ENCODE assay signal across 9 cellular contexts in genomic region chr3:4888913-4889846, GRCh38.
DNase-seq lines count a peak whose midpoint lies in the region; ATAC-seq and TF ChIP-seq lines count a peak whose summit lies in the region.
"Had no signal": no experiment of that assay in that cellular context is flagged by ENCODE, and none has a peak within 500 bp of the region (broad histone marks: within the 10 kb centered on the region; RNA-seq: fewer than 3 reads in every experiment).

No MANE protein-coding gene starts in this region.

- H3K9me3 ChIP-seq in breast epithelium: no peaks in the 10 kb centered on the region

- H3K36me3 ChIP-seq in breast epithelium: no peaks in the 10 kb centered on the region

- no peaks in the 10 kb centered on the region for H3K9me3 Mint-ChIP-seq in activated CD4-positive, alpha-beta T cell treated with anti-CD3 and anti-CD28 coated beads, Interleukin-2, amount 10 ng/mL, durations not matched to agents 7 days and 5 days
- H3K9me3 Mint-ChIP-seq in WTC11: no peaks in the 10 kb centered on the region

- POLR2A ChIA-PET in activated CD4-positive, alpha-beta T cell treated with anti-CD3 and anti-CD28 coated beads, Interleukin-2, amount 10 ng/mL, durations not matched to agents 7 days and 5 days (lab: Charles Lee): interaction anchor here (0.6 to 0.7 kb wide), 2 partner anchors 19 to 88 kb away, joined by 3 to 4 read pairs; no protein-coding TSS in a partner anchor
- POLR2A ChIA-PET in WTC11 (lab: Charles Lee): no interaction called here

- ATAC-seq in HG02981 (IDR thresholded peaks at IDR 0.05; ENCODE audit: unreplicated experiment) (peak; percentile 84), WTC11 (no peak)
- ATAC-seq: A549 had no signal

- no peaks in the 10 kb centered on the region for H3K27me3 ChIP-seq in breast epithelium

- DNase-seq in NCI-H510A treated with DMSO at 0.1 percent for 48 hours (lab: John Stamatoyannopoulos, UW): peak; percentile 2
- DNase-seq in NCI-H510A (lab: John Stamatoyannopoulos, UW): no peak
- peak; percentile 42 for DNase-seq in activated CD4-positive, alpha-beta T cell treated with anti-CD3 and anti-CD28 coated beads, Interleukin-2, amount 10 ng/mL, durations not matched to agents 7 days and 5 days
- DNase-seq in pons (ENCODE audit: low spot score): peak; percentile 39
- no peak for DNase-seq in HCEC 1CT
- DNase-seq in breast epithelium (ENCODE audit: low spot score in 2 of 2): no peak
- DNase-seq in WTC11 (ENCODE audit: low spot score): no peak

- H3K27me3 Mint-ChIP-seq in activated CD4-positive, alpha-beta T cell treated with anti-CD3 and anti-CD28 coated beads, Interleukin-2, amount 10 ng/mL, durations not matched to agents 7 days and 5 days: peaks cover 3% of the 10 kb centered on the region
- no peaks in the 10 kb centered on the region for H3K27me3 Mint-ChIP-seq in WTC11 (ENCODE audit: low read depth)

- H3K4me3 Mint-ChIP-seq in activated CD4-positive, alpha-beta T cell treated with anti-CD3 and anti-CD28 coated beads, Interleukin-2, amount 10 ng/mL, durations not matched to agents 7 days and 5 days: no peak overlapping the region
- H3K4me3 Mint-ChIP-seq in WTC11: no peak overlapping the region

- H3K4me3 ChIP-seq in breast epithelium: no peak overlapping the region
- H3K4me3 ChIP-seq: A549 had no signal

- intact Hi-C loops in breast epithelium (cut with DNase I; ENCODE audit: low total_unique reads): no loop called here

- H3K36me3 Mint-ChIP-seq in activated CD4-positive, alpha-beta T cell treated with anti-CD3 and anti-CD28 coated beads, Interleukin-2, amount 10 ng/mL, durations not matched to agents 7 days and 5 days (ENCODE audit: low read depth): peaks cover 3% of the 10 kb centered on the region
- no peaks in the 10 kb centered on the region for H3K36me3 Mint-ChIP-seq in WTC11

- H3K4me1 ChIP-seq in breast epithelium: no peaks in the 10 kb centered on the region

- no peak overlapping the region for H3K27ac ChIP-seq in breast epithelium
- H3K27ac ChIP-seq: A549 had no signal

- CTCF ChIA-PET in activated CD4-positive, alpha-beta T cell treated with anti-CD3 and anti-CD28 coated beads, Interleukin-2, amount 10 ng/mL, durations not matched to agents 7 days and 5 days (lab: Charles Lee): interaction anchor here (0.7 to 1.6 kb wide), 5 partner anchors 9 to 177 kb away, joined by 3 to 5 read pairs (median 3); no protein-coding TSS in a partner anchor
- CTCF ChIA-PET in WTC11 (lab: Charles Lee): interaction anchor here (0.8 kb wide), 1 partner anchor 178 kb away, joined by 3 read pairs; no protein-coding TSS in a partner anchor

- no peak for TF ChIP-seq POLR2A in breast epithelium (IDR thresholded peaks at IDR 0.05)

- TF ChIP-seq CTCF in breast epithelium (IDR thresholded peaks at IDR 0.05) (no peak), WTC11 (IDR thresholded peaks at IDR 0.05) (no peak)

- H3K27ac Mint-ChIP-seq in activated CD4-positive, alpha-beta T cell treated with anti-CD3 and anti-CD28 coated beads, Interleukin-2, amount 10 ng/mL, durations not matched to agents 7 days and 5 days: peak overlapping the region; percentile 77
- H3K27ac Mint-ChIP-seq in WTC11: no peak overlapping the region

- peaks cover 37% of the 10 kb centered on the region for H3K4me1 Mint-ChIP-seq in activated CD4-positive, alpha-beta T cell treated with anti-CD3 and anti-CD28 coated beads, Interleukin-2, amount 10 ng/mL, durations not matched to agents 7 days and 5 days
- H3K4me1 Mint-ChIP-seq in WTC11: peaks cover 6% of the 10 kb centered on the region

TF ChIP-seq in WTC11, 78 proteins besides CTCF, POLR2A, EP300 and RAD21:
- no peak for TF ChIP-seq FOXP1 (CRISPR knock-in tag; IDR thresholded peaks at IDR 0.05; ENCODE audit: borderline replicate concordance)
- TF ChIP-seq MXD4 (CRISPR knock-in tag; IDR thresholded peaks at IDR 0.05; ENCODE audit: borderline replicate concordance): no peak
- no peak for TF ChIP-seq ESRRA (CRISPR knock-in tag; IDR thresholded peaks at IDR 0.05; ENCODE audit: borderline replicate concordance)
- TF ChIP-seq ZNF232 (CRISPR knock-in tag; IDR thresholded peaks at IDR 0.05): no peak
- no peak for TF ChIP-seq ZNF416 (CRISPR knock-in tag; IDR thresholded peaks at IDR 0.05)
- TF ChIP-seq, protein P1, sequence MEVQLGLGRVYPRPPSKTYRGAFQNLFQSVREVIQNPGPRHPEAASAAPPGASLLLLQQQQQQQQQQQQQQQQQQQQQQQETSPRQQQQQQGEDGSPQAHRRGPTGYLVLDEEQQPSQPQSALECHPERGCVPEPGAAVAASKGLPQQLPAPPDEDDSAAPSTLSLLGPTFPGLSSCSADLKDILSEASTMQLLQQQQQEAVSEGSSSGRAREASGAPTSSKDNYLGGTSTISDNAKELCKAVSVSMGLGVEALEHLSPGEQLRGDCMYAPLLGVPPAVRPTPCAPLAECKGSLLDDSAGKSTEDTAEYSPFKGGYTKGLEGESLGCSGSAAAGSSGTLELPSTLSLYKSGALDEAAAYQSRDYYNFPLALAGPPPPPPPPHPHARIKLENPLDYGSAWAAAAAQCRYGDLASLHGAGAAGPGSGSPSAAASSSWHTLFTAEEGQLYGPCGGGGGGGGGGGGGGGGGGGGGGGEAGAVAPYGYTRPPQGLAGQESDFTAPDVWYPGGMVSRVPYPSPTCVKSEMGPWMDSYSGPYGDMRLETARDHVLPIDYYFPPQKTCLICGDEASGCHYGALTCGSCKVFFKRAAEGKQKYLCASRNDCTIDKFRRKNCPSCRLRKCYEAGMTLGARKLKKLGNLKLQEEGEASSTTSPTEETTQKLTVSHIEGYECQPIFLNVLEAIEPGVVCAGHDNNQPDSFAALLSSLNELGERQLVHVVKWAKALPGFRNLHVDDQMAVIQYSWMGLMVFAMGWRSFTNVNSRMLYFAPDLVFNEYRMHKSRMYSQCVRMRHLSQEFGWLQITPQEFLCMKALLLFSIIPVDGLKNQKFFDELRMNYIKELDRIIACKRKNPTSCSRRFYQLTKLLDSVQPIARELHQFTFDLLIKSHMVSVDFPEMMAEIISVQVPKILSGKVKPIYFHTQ (CRISPR knock-in tag; IDR thresholded peaks at IDR 0.05): no peak
- TF ChIP-seq, protein P2, sequence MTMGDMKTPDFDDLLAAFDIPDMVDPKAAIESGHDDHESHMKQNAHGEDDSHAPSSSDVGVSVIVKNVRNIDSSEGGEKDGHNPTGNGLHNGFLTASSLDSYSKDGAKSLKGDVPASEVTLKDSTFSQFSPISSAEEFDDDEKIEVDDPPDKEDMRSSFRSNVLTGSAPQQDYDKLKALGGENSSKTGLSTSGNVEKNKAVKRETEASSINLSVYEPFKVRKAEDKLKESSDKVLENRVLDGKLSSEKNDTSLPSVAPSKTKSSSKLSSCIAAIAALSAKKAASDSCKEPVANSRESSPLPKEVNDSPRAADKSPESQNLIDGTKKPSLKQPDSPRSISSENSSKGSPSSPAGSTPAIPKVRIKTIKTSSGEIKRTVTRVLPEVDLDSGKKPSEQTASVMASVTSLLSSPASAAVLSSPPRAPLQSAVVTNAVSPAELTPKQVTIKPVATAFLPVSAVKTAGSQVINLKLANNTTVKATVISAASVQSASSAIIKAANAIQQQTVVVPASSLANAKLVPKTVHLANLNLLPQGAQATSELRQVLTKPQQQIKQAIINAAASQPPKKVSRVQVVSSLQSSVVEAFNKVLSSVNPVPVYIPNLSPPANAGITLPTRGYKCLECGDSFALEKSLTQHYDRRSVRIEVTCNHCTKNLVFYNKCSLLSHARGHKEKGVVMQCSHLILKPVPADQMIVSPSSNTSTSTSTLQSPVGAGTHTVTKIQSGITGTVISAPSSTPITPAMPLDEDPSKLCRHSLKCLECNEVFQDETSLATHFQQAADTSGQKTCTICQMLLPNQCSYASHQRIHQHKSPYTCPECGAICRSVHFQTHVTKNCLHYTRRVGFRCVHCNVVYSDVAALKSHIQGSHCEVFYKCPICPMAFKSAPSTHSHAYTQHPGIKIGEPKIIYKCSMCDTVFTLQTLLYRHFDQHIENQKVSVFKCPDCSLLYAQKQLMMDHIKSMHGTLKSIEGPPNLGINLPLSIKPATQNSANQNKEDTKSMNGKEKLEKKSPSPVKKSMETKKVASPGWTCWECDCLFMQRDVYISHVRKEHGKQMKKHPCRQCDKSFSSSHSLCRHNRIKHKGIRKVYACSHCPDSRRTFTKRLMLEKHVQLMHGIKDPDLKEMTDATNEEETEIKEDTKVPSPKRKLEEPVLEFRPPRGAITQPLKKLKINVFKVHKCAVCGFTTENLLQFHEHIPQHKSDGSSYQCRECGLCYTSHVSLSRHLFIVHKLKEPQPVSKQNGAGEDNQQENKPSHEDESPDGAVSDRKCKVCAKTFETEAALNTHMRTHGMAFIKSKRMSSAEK (CRISPR knock-in tag; IDR thresholded peaks at IDR 0.05; ENCODE audit: borderline replicate concordance): no peak
- TF ChIP-seq ZNF423 (CRISPR knock-in tag; IDR thresholded peaks at IDR 0.05): no peak
- no peak for TF ChIP-seq MYBL2 (CRISPR knock-in tag; IDR thresholded peaks at IDR 0.05)

Comparison
In these comparisons a context has a peak if more than half of its experiments do, and no peak if none do; other contexts are left out.
1. DNase-seq: peak in NCI-H510A treated with DMSO at 0.1 percent for 48 hours (single experiment), activated CD4-positive, alpha-beta T cell treated with anti-CD3 and anti-CD28 coated beads, Interleukin-2, amount 10 ng/mL, durations not matched to agents 7 days and 5 days (single experiment) and pons (single experiment); none in NCI-H510A (single experiment), HCEC 1CT (single experiment), breast epithelium (0 of 2) and WTC11 (single experiment).